In genomic region chr1:219560856-219561255, GRCh38 we compare ENCODE assay signal across 19 cellular contexts. TPM values are rescaled to one million over a fixed set of nuclear protein-coding genes. Genes with fewer than 3 reads are reported as not detected.
DNase-seq lines count a peak whose midpoint lies in the region; ATAC-seq, FAIRE-seq and TF ChIP-seq lines count a peak whose summit lies in the region.
"Had no signal": no experiment of that assay in that cellular context is flagged by ENCODE, and none has a peak within 500 bp of the region (broad histone marks: within the 10 kb centered on the region; RNA-seq: fewer than 3 reads in every experiment).

No MANE protein-coding gene starts in this region.

- no peak for TF ChIP-seq RAD21 in A549 (conservative IDR thresholded peaks at IDR 0.05 in 1 of 2, IDR thresholded peaks at IDR 0.05 in 1 of 2)

- no peaks in the 10 kb centered on the region for H3K36me3 Mint-ChIP-seq in nephron (ENCODE audit: low read depth)
- H3K36me3 Mint-ChIP-seq in progenitor cell of endocrine pancreas (ENCODE audit: insufficient read depth) = no peaks in the 10 kb centered on the region

- no peaks in the 10 kb centered on the region for H3K36me3 ChIP-seq in right atrium auricular region
- H3K36me3 ChIP-seq in spleen = no peaks in the 10 kb centered on the region

- H3K4me3 Mint-ChIP-seq in nephron (no peak overlapping the region), progenitor cell of endocrine pancreas (ENCODE audit: low read depth) (no peak overlapping the region)
- H3K4me3 Mint-ChIP-seq: CD4-positive, alpha-beta T cell; HFFc6 had no signal

- WGBS in A549 (ENCODE audit: missing lambda C conversion rate) = 76% methylated on average over 3 of the region's 3 CpGs
- WGBS in spleen, 5 donors = 66 to 78% (median 69%) methylated on average over 3 of the region's 3 CpGs

- no peak overlapping the region for H3K4me3 ChIP-seq in A549
- no peak overlapping the region for H3K4me3 ChIP-seq in astrocyte of the cerebellum (ENCODE audit: low read depth, low read length)
- no peak overlapping the region for H3K4me3 ChIP-seq in right atrium auricular region
- no peak overlapping the region for H3K4me3 ChIP-seq in spleen

- H3K4me1 ChIP-seq in A549 = peaks cover 19% of the 10 kb centered on the region
- H3K4me1 ChIP-seq in right atrium auricular region = no peaks in the 10 kb centered on the region
- no peaks in the 10 kb centered on the region for H3K4me1 ChIP-seq in spleen

- H3K27ac Mint-ChIP-seq in nephron (peak overlapping the region; percentile 69 to 88 (median 84)), progenitor cell of endocrine pancreas (peak overlapping the region; percentile 49)
- H3K27ac Mint-ChIP-seq: CD4-positive, alpha-beta T cell; HFFc6 had no signal

- TF ChIP-seq CTCF in A549 (IDR thresholded peaks at IDR 0.05) (no peak), astrocyte of the cerebellum (IDR thresholded peaks at IDR 0.05; ENCODE audit: low read depth, low read length, missing control alignments) (no peak), nephron (IDR thresholded peaks at IDR 0.05; ENCODE audit: unreplicated experiment in 3 of 3) (no peak), progenitor cell of endocrine pancreas (IDR thresholded peaks at IDR 0.05; ENCODE audit: unreplicated experiment) (no peak), right atrium auricular region (IDR thresholded peaks at IDR 0.05) (no peak), spleen (IDR thresholded peaks at IDR 0.05 in 8 of 11, conservative IDR thresholded peaks at IDR 0.05 in 3 of 11) (no peak)

- H3K4me2 ChIP-seq in A549 = no peak overlapping the region

- H3K27me3 ChIP-seq in right atrium auricular region (no peaks in the 10 kb centered on the region), spleen (replicated peaks in 1 of 7) (no peaks in the 10 kb centered on the region)

- DNase-seq in A549 (ENCODE audit: low read depth in 1 of 2, low spot score in 1 of 2) (no peak), astrocyte of the cerebellum (ENCODE audit: low read depth) (peak; percentile 24), progenitor cell of endocrine pancreas (ENCODE audit: low spot score, unreplicated experiment) (no peak), right atrium auricular region (ENCODE audit: low spot score) (no peak), spleen (no peak)
- DNase-seq: 8988T; ACHN; Caco-2; CD4-positive, alpha-beta T cell; GOT3; H7; HFFc6 had no signal

- no peak for ATAC-seq in A549
- ATAC-seq in GM19035 (IDR thresholded peaks at IDR 0.05; ENCODE audit: unreplicated experiment) = no peak
- ATAC-seq: HCT116 had no signal

- no peak for TF ChIP-seq EP300 in A549 (IDR thresholded peaks at IDR 0.05)

- H3K4me1 Mint-ChIP-seq in nephron = peaks cover 62% of the 10 kb centered on the region
- H3K4me1 Mint-ChIP-seq in progenitor cell of endocrine pancreas (ENCODE audit: low read depth) = peaks cover 41% of the 10 kb centered on the region

- H3K27me3 Mint-ChIP-seq in nephron (ENCODE audit: low read depth) = no peaks in the 10 kb centered on the region
- H3K27me3 Mint-ChIP-seq in progenitor cell of endocrine pancreas = no peaks in the 10 kb centered on the region
- H3K27me3 Mint-ChIP-seq: CD4-positive, alpha-beta T cell had no signal

- H3K9me3 Mint-ChIP-seq in nephron (no peaks in the 10 kb centered on the region), progenitor cell of endocrine pancreas (ENCODE audit: low read depth) (peaks cover 2% of the 10 kb centered on the region)
- H3K9me3 Mint-ChIP-seq: CD4-positive, alpha-beta T cell had no signal

- H3K27ac ChIP-seq in A549 (peak overlapping the region; percentile 12 to 27; a peak in 1 of 6 replicates), right atrium auricular region (no peak overlapping the region), spleen (no peak overlapping the region)
- H3K27ac ChIP-seq: C4-2B had no signal

- CTCF ChIA-PET in A549 (lab: Yijun Ruan, JAX) = interaction anchor here (0.7 kb wide), 1 partner anchor 1231 kb away, joined by 3 read pairs; no protein-coding TSS in a partner anchor

- TF ChIP-seq POLR2A in A549 (IDR thresholded peaks at IDR 0.05; ENCODE audit: low read length) (no peak), spleen (IDR thresholded peaks at IDR 0.05) (no peak)

- intact Hi-C loops in spleen (cut with DNase I; ENCODE audit: low total_unique reads) = loop anchor here (10.0 kb wide), 1 partner anchor 456 kb away; no protein-coding TSS in a partner anchor

- in situ Hi-C loops in astrocyte of the cerebellum (cut with HindIII; ENCODE audit: low sequenced_read_pairs) = no loop called here

- POLR2A ChIA-PET in A549 (lab: Yijun Ruan, JAX) = no interaction called here

- H3K9me3 ChIP-seq in A549 (no peaks in the 10 kb centered on the region), right atrium auricular region (no peaks in the 10 kb centered on the region), spleen (no peaks in the 10 kb centered on the region)
- H3K9me3 ChIP-seq: Caco-2 had no signal

- FAIRE-seq in A549 (lab: Jason Lieb, UNC) = no peak
- FAIRE-seq: G401.6, GM12891 had no signal

TF ChIP-seq in A549, 52 proteins besides CTCF, POLR2A, EP300 and RAD21:
- no peak for TF ChIP-seq FOSB (CRISPR knock-in tag; IDR thresholded peaks at IDR 0.05)
- TF ChIP-seq USF2 (IDR thresholded peaks at IDR 0.05) = no peak
- TF ChIP-seq PHF8 (IDR thresholded peaks at IDR 0.05; ENCODE audit: borderline replicate concordance, low read depth) = no peak
- no peak for TF ChIP-seq RFX5 (IDR thresholded peaks at IDR 0.05)
- TF ChIP-seq FOXS1 (CRISPR knock-in tag; IDR thresholded peaks at IDR 0.05) = no peak
- TF ChIP-seq HES2 (IDR thresholded peaks at IDR 0.05) = no peak
- no peak for TF ChIP-seq CHD2 (IDR thresholded peaks at IDR 0.05; ENCODE audit: low read length, partially characterized antibody)
- no peak for TF ChIP-seq CBX2 (IDR thresholded peaks at IDR 0.05; ENCODE audit: borderline replicate concordance, low read depth)
- no peak for TF ChIP-seq HDAC2 (IDR thresholded peaks at IDR 0.05)
- no peak for TF ChIP-seq POLR2AphosphoS2 (conservative IDR thresholded peaks at IDR 0.05; ENCODE audit: low read length)
- no peak for TF ChIP-seq TFCP2L1 (CRISPR knock-in tag; IDR thresholded peaks at IDR 0.05)
- no peak for TF ChIP-seq MYC (IDR thresholded peaks at IDR 0.05; ENCODE audit: borderline replicate concordance, low read length)
- no peak for TF ChIP-seq RNF2 (IDR thresholded peaks at IDR 0.05; ENCODE audit: borderline replicate concordance, low read depth)
- TF ChIP-seq RARB (CRISPR knock-in tag; IDR thresholded peaks at IDR 0.05) = no peak
- TF ChIP-seq MAZ (IDR thresholded peaks at IDR 0.05; ENCODE audit: borderline replicate concordance, low read depth, low read length) = no peak
- TF ChIP-seq MAX (IDR thresholded peaks at IDR 0.05) = no peak
- no peak for TF ChIP-seq MAFK (IDR thresholded peaks at IDR 0.05; ENCODE audit: partially characterized antibody)
- no peak for TF ChIP-seq KDM5A (IDR thresholded peaks at IDR 0.05)
- TF ChIP-seq SREBF2 (IDR thresholded peaks at IDR 0.05) = no peak

RNA-seq across cellular contexts. Expression of gene ZC3H11B, which starts 52.0 kb away (rescaled TPM):
- polyA plus RNA-seq in A549 (2011; rRNA removed) (0.09 TPM in 2 replicates), A549 (2017; fragmentation: RNase III; extraction: RNeasy Plus Mini Kit Qiagen cat#74134 plus additional on column Dnase treatment) (0.04 to 0.05 TPM (median 0.05 TPM) in 3 replicates), spleen (under 1 TPM in 2 of 3 donors, not detected in 1; 0.02 to 0.09 TPM)
- polyA plus RNA-seq in A549 (2012; cell fraction: cytosol; rRNA removed) = not detected in 2 replicates
- 0.02 TPM in 1 of 2 replicates, not detected in the other for polyA plus RNA-seq in A549 (2012; cell fraction: nucleus; rRNA removed)
- polyA minus RNA-seq in A549 (2011; rRNA and poly(A)+ RNA removed) = 0.21 TPM in 1 of 2 replicates, not detected in the other
- total RNA-seq in progenitor cell of endocrine pancreas (0.19 and 0.49 TPM in 2 replicates), right atrium auricular region (not detected), spleen (under 1 TPM in 3 of 7 donors, not detected in 4; 0.34 to 0.79 (median 0.64) TPM)
- total RNA-seq: Caco-2 had no signal
- polyA plus RNA-seq: BJ had no signal

Comparison
In these comparisons a context has a peak if more than half of its experiments do, and no peak if none do; other contexts are left out.
1. H3K27ac ChIP-seq: peak in A549 (2 of 2); none in right atrium auricular region (0 of 2) and spleen (0 of 8).